ENCODE assay signal across 2 cellular contexts in the genomic region with DNA sequence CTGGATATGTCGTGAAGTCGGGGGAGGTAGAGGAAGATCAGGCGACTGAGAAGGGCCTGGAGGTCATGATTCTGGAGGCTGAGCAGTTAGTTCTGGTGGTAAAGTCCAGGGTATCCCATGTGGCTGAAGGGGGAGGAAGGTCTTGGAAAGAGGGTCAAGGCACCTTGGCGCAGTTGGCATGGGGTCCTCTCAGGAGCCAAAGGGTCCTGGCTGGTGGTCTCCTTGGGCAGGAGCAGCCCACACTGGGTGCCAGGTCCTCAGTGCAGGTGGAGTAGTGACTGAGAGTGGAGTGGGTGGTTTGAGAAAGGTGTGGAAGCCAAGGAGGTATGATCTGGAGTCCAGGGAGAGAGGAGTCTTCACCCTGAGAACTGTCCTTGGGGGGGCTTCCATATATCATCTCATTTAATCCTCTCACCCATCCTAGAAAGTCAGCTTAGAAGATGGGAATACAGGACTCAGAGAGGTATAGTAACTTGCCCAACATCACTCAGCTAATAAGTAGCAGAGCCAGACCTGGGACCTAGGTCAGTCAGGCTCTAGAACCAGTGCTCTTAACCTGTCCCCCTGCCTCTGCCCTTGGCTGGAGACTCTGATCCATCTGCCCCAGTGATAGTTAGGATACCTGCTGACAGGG.
TF ChIP-seq lines count a peak whose summit lies in the region.

No MANE protein-coding gene starts in this region.

TF ChIP-seq in IMR-90, 13 proteins besides CTCF, POLR2A, EP300 and RAD21:
- no peak for TF ChIP-seq RFX5 (IDR thresholded peaks at IDR 0.05; ENCODE audit: low read depth, low read length)
- no peak for TF ChIP-seq RCOR1 (IDR thresholded peaks at IDR 0.05; ENCODE audit: insufficient replicate concordance, low read length)
- TF ChIP-seq MAFK (IDR thresholded peaks at IDR 0.05; ENCODE audit: low read depth, low read length) = no peak
- no peak for TF ChIP-seq BHLHE40 (IDR thresholded peaks at IDR 0.05; ENCODE audit: low read depth, low read length)
- no peak for TF ChIP-seq SMC3 (IDR thresholded peaks at IDR 0.05; ENCODE audit: low read depth, low read length)
- no peak for TF ChIP-seq NFE2L2 (IDR thresholded peaks at IDR 0.05; ENCODE audit: low read depth, low read length)
- no peak for TF ChIP-seq CEBPB (IDR thresholded peaks at IDR 0.05; ENCODE audit: low read depth, low read length)
- TF ChIP-seq FOS (IDR thresholded peaks at IDR 0.05; ENCODE audit: low read depth, low read length) = no peak
- TF ChIP-seq MAZ (IDR thresholded peaks at IDR 0.05; ENCODE audit: borderline replicate concordance, low read depth, low read length) = no peak
- no peak for TF ChIP-seq CHD1 (IDR thresholded peaks at IDR 0.05; ENCODE audit: low read depth, low read length)
- no peak for TF ChIP-seq USF2 (IDR thresholded peaks at IDR 0.05; ENCODE audit: low read depth, low read length)
- TF ChIP-seq, protein P1, sequence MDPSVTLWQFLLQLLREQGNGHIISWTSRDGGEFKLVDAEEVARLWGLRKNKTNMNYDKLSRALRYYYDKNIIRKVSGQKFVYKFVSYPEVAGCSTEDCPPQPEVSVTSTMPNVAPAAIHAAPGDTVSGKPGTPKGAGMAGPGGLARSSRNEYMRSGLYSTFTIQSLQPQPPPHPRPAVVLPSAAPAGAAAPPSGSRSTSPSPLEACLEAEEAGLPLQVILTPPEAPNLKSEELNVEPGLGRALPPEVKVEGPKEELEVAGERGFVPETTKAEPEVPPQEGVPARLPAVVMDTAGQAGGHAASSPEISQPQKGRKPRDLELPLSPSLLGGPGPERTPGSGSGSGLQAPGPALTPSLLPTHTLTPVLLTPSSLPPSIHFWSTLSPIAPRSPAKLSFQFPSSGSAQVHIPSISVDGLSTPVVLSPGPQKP (IDR thresholded peaks at IDR 0.05; ENCODE audit: borderline replicate concordance, low read depth, low read length) = no peak

TF ChIP-seq in SK-N-SH, 30 proteins besides CTCF, POLR2A, EP300 and RAD21:
- TF ChIP-seq NFIC (IDR thresholded peaks at IDR 0.05; ENCODE audit: borderline replicate concordance) (no peak), RFX5 (IDR thresholded peaks at IDR 0.05; ENCODE audit: low read length) (no peak), EZH2phosphoT487 (IDR thresholded peaks at IDR 0.05; ENCODE audit: borderline replicate concordance, low read depth) (no peak)
